ENCODE assay signal across 18 cellular contexts in genomic region chr18:67410075-67410474, GRCh38.
"Had no signal": no experiment of that assay in that cellular context is flagged by ENCODE, and none has a peak within 500 bp of the region (broad histone marks: within the 10 kb centered on the region; RNA-seq: fewer than 3 reads in every experiment).

No MANE protein-coding gene starts in this region.

- H3K27me3 ChIP-seq: ascending aorta, esophagus squamous epithelium, foreskin keratinocyte, tibial nerve had no signal

- H3K4me3 ChIP-seq: ascending aorta, esophagus squamous epithelium, lower lobe of right lung, tibial nerve had no signal

- DNase-seq: activated CD4-positive, CD25-positive, alpha-beta regulatory T cell treated with anti-CD3 and anti-CD28 coated beads, Interleukin-2, amount 50 U/mL, for 72 hours; activated CD8-positive, alpha-beta memory T cell treated with anti-CD3 and anti-CD28 coated beads for 24 hours; activated CD8-positive, alpha-beta memory T cell treated with anti-CD3 and anti-CD28 coated beads, Interleukin-2, amount 50 U/mL, for 48 hours; activated effector memory CD4-positive, alpha-beta T cell treated with Interleukin-2 at 50 U/mL for 16 hours; activated naive CD4-positive, alpha-beta T cell treated with anti-CD3 and anti-CD28 coated beads, Interleukin-2, amount 50 U/mL, for 16 hours; activated T-cell treated with anti-CD3 and anti-CD28 coated beads, Interleukin-2, amount 50 U/mL, for 48 hours; dermis blood vessel endothelial cell; effector memory CD4-positive, alpha-beta T cell; esophagus squamous epithelium; foreskin keratinocyte; hippocampal formation; islet precursor cell; left colon; lower lobe of right lung; stimulated activated naive CD8-positive, alpha-beta T cell treated with anti-CD3 and anti-CD28 coated beads, Interleukin-15, Interleukin-2, amounts not matched to agents 100 U/mL and 50 U/mL, for 24 hours; substantia nigra had no signal

- H3K27ac ChIP-seq: ascending aorta, esophagus squamous epithelium, foreskin keratinocyte, lower lobe of right lung, tibial nerve had no signal

- H3K4me1 ChIP-seq: esophagus squamous epithelium, foreskin keratinocyte, lower lobe of right lung had no signal

- H3K9me3 ChIP-seq: ascending aorta, esophagus squamous epithelium, lower lobe of right lung, tibial nerve had no signal

- H3K36me3 ChIP-seq: ascending aorta, esophagus squamous epithelium, lower lobe of right lung, tibial nerve had no signal

- ATAC-seq: foreskin keratinocyte; left colon; lower lobe of right lung; stimulated activated naive CD8-positive, alpha-beta T cell treated with anti-CD3 and anti-CD28 coated beads, Interleukin-15, Interleukin-2, amounts not matched to agents 100 U/mL and 50 U/mL, for 24 hours had no signal
